ENCODE assay signal across 8 cellular contexts in genomic region chr17:31391496-31391949, GRCh38. TPM values are rescaled to one million over a fixed set of nuclear protein-coding genes. Genes with fewer than 3 reads are reported as not detected.
DNase-seq lines count a peak whose midpoint lies in the region; ATAC-seq and TF ChIP-seq lines count a peak whose summit lies in the region.

Gene RAB11FIP4, plus strand, starts transcription at chr17:31391675. Its CDS starts 178 bp downstream, at chr17:31391853.

- no peaks in the 10 kb centered on the region for H3K36me3 ChIP-seq in left ventricle myocardium inferior

- peaks cover 22% of the 10 kb centered on the region for H3K4me1 ChIP-seq in left ventricle myocardium inferior

- H3K4me3 ChIP-seq in left ventricle myocardium inferior (peak within 1 kb of the TSS; percentile 66), retinal pigment epithelial cell (ENCODE audit: low read length) (peak within 1 kb of the TSS; percentile 22)

- no peak within 1 kb of the TSS for H3K27ac ChIP-seq in left ventricle myocardium inferior (replicated peaks)

- DNase-seq in Right ventricle myocardium inferior (ENCODE audit: missing footprints) = peak; percentile 52
- no peak for DNase-seq in cardiac septum (ENCODE audit: low spot score)
- peak; percentile 20 to 24 for DNase-seq in activated T-cell treated with anti-CD3 and anti-CD28 coated beads, Interleukin-2, amount 50 U/mL, for 48 hours
- DNase-seq in left ventricle myocardium inferior = no peak
- DNase-seq in retinal pigment epithelial cell (ENCODE audit: low read depth) = no peak
- DNase-seq in dedifferentiated amniotic fluid mesenchymal stem cell (ENCODE audit: extremely low spot score) = no peak

- ATAC-seq in Right ventricle myocardium inferior = peak; percentile 55
- no peak for ATAC-seq in HG03196 (IDR thresholded peaks at IDR 0.05; ENCODE audit: unreplicated experiment)
- no peak for ATAC-seq in HG02798 (IDR thresholded peaks at IDR 0.05; ENCODE audit: poor library complexity, unreplicated experiment)

- TF ChIP-seq CTCF in left ventricle myocardium inferior (IDR thresholded peaks at IDR 0.05; ENCODE audit: borderline replicate concordance) = no peak
- TF ChIP-seq CTCF in retinal pigment epithelial cell (conservative IDR thresholded peaks at IDR 0.05; ENCODE audit: low read depth, low read length) = no peak

- peaks cover 68% of the 10 kb centered on the region for H3K27me3 ChIP-seq in left ventricle myocardium inferior (ENCODE audit: low read depth)

- no peaks in the 10 kb centered on the region for H3K9me3 ChIP-seq in left ventricle myocardium inferior (replicated peaks)

- intact Hi-C loops in Right ventricle myocardium inferior (cut with DNase I) = no loop called here
- intact Hi-C loops in cardiac septum (cut with DNase I) = no loop called here
- intact Hi-C loops in left ventricle myocardium inferior (cut with micrococcal nuclease) = no loop called here

RNA-seq across cellular contexts. Expression of gene RAB11FIP4, which starts in this region (rescaled TPM):
- total RNA-seq in Right ventricle myocardium inferior (13.6 TPM), cardiac septum (4.9 TPM), left ventricle myocardium inferior (8.3 TPM)

Comparison
In these comparisons a context has a peak if more than half of its experiments do, and no peak if none do; other contexts are left out.
1. DNase-seq: peak in Right ventricle myocardium inferior (single experiment) and activated T-cell treated with anti-CD3 and anti-CD28 coated beads, Interleukin-2, amount 50 U/mL, for 48 hours (2 of 2); none in cardiac septum (single experiment), left ventricle myocardium inferior (single experiment), retinal pigment epithelial cell (single experiment) and dedifferentiated amniotic fluid mesenchymal stem cell (single experiment).